In genomic region chr2:41821167-41821566, GRCh38 we compare ENCODE assay signal across 32 cellular contexts.
"Had no signal": no experiment of that assay in that cellular context is flagged by ENCODE, and none has a peak within 500 bp of the region (broad histone marks: within the 10 kb centered on the region; RNA-seq: fewer than 3 reads in every experiment).

No MANE protein-coding gene starts in this region.

- ATAC-seq: activated CD4-positive, alpha-beta T cell treated with anti-CD3 and anti-CD28 coated beads for 36 hours; activated CD8-positive, alpha-beta memory T cell treated with anti-CD3 and anti-CD28 coated beads, Interleukin-2, amount 10 ng/mL, durations not matched to agents 7 days and 5 days; activated CD8-positive, alpha-beta T cell treated with anti-CD3 and anti-CD28 coated beads, Interleukin-2, amount 10 ng/mL, durations not matched to agents 7 days and 5 days; activated naive CD4-positive, alpha-beta T cell treated with anti-CD3 and anti-CD28 coated beads, Interleukin-2, amount 50 U/mL, for 72 hours; activated T-cell treated with anti-CD3 and anti-CD28 coated beads, Interleukin-2, amount 50 U/mL, for 72 hours; esophagus mucosa; gastrocnemius medialis; heart left ventricle; T-helper 17 cell had no signal

- H3K27me3 ChIP-seq: ascending aorta, dorsolateral prefrontal cortex, gastrocnemius medialis had no signal

- DNase-seq: activated CD4-positive, alpha-beta memory T cell treated with anti-CD3 and anti-CD28 coated beads for 36 hours; activated CD4-positive, alpha-beta T cell treated with anti-CD3 and anti-CD28 coated beads for 36 hours; activated CD4-positive, alpha-beta T cell treated with anti-CD3 and anti-CD28 coated beads, Interleukin-2, amount 10 ng/mL, durations not matched to agents 24 days and 14 days; activated CD4-positive, CD25-positive, alpha-beta regulatory T cell; activated CD4-positive, CD25-positive, alpha-beta regulatory T cell treated with anti-CD3 and anti-CD28 coated beads, Interleukin-2, amount 50 U/mL, for 72 hours; activated CD8-positive, alpha-beta memory T cell treated with anti-CD3 and anti-CD28 coated beads, Interleukin-2, amount 10 ng/mL, durations not matched to agents 7 days and 5 days; activated CD8-positive, alpha-beta memory T cell treated with anti-CD3 and anti-CD28 coated beads, Interleukin-2, amount 50 U/mL, for 4 hours; activated CD8-positive, alpha-beta T cell treated with anti-CD3 and anti-CD28 coated beads, Interleukin-2, amount 10 ng/mL, durations not matched to agents 7 days and 5 days; activated gamma-delta T cell; activated naive CD4-positive, alpha-beta T cell; activated naive CD4-positive, alpha-beta T cell treated with anti-CD3 and anti-CD28 coated beads, Interleukin-2, amount 10 ng/mL, durations not matched to agents 7 days and 5 days; activated naive CD8-positive, alpha-beta T cell treated with anti-CD3 and anti-CD28 coated beads, Interleukin-2, amount 10 ng/mL, durations not matched to agents 7 days and 5 days; activated T-cell treated with anti-CD3 and anti-CD28 coated beads, Interleukin-2, amount 50 U/mL, for 1 hour; activated T-cell treated with anti-CD3 and anti-CD28 coated beads, Interleukin-2, amount 50 U/mL, for 72 hours; central memory CD4-positive, alpha-beta T cell; cerebellar nuclear complex; dorsolateral prefrontal cortex; effector memory CD4-positive, alpha-beta T cell; endodermal cell; foreskin fibroblast; gastrocnemius medialis; glutamatergic neuron; heart left ventricle; T-helper 1 cell; T-helper 17 cell; T1000 had no signal

- H3K4me1 ChIP-seq: ascending aorta, breast epithelium, gastrocnemius medialis, heart left ventricle had no signal

- H3K36me3 ChIP-seq: ascending aorta, breast epithelium, cardiac muscle cell, gastrocnemius medialis, heart left ventricle had no signal

- H3K9me3 ChIP-seq: gastrocnemius medialis had no signal

- H3K4me3 ChIP-seq: ascending aorta, breast epithelium, cardiac muscle cell, coronary artery, dorsolateral prefrontal cortex, gastrocnemius medialis, heart left ventricle had no signal

- H3K27ac ChIP-seq: ascending aorta, breast epithelium, cardiac muscle cell, coronary artery, gastrocnemius medialis, heart left ventricle had no signal
